Comparison of ENCODE assay signal across 30 cellular contexts in the genomic region with DNA sequence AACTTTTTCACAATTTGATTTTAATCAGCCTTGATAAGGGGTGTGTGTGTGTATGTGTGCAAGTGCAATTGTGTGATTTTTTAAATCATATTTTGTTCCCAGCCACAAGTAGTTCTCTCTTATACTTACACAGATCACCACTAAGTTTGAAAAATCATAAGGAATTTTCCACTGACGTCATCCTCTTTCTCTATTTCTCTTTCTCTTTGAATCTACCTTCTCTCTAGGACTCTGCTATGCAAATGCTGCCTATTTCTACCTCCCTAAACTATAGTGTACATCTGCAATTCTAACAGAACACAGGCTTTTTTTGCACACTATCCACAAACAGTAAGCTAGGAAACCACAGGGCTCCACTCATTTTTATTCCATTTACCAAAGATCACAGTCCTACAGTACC.
"Had no signal": no experiment of that assay in that cellular context is flagged by ENCODE, and none has a peak within 500 bp of the region (broad histone marks: within the 10 kb centered on the region; RNA-seq: fewer than 3 reads in every experiment).

No MANE protein-coding gene starts in this region.

- DNase-seq: dermis blood vessel endothelial cell; effector memory CD8-positive, alpha-beta T cell; erythroblast; esophagus squamous epithelium; foreskin melanocyte; glutamatergic neuron; heart right ventricle; hypothalamus; immature natural killer cell; islet precursor cell; kidney glomerular epithelial cell; left colon; left ventricle myocardium superior; lower lobe of right lung; natural killer cell; occipital lobe; ovary; posterior cingulate gyrus; psoas muscle; right cardiac atrium; spleen; stimulated activated CD4-positive, alpha-beta T cell treated with anti-CD3 and anti-CD28 coated beads, Interleukin-4, amount 100 ng/mL, for 4 hours; stimulated activated naive B cell treated with anti-CD40 and anti-IgM and Interleukin-4, amounts not matched to agents 10 μg/mL and 1 μg/mL and 100 μg/mL, for 72 hours; upper lobe of left lung had no signal

- H3K9me3 ChIP-seq: esophagus squamous epithelium, lower lobe of right lung, ovary, psoas muscle, thoracic aorta, tibial nerve, upper lobe of left lung had no signal

- H3K27me3 ChIP-seq: esophagus squamous epithelium, heart right ventricle, ovary, spleen, tibial nerve, upper lobe of left lung had no signal

- FAIRE-seq: endometrium, urothelium cell line had no signal

- H3K4me1 ChIP-seq: esophagus squamous epithelium, heart right ventricle, lower lobe of right lung, psoas muscle, spleen, tibial nerve, upper lobe of left lung had no signal

- H3K4me3 ChIP-seq: coronary artery, esophagus squamous epithelium, heart right ventricle, lower lobe of right lung, ovary, psoas muscle, skin epidermis, spleen, thoracic aorta, tibial nerve, upper lobe of left lung had no signal

- H3K36me3 ChIP-seq: esophagus squamous epithelium, heart right ventricle, lower lobe of right lung, ovary, spleen, thoracic aorta, tibial nerve, upper lobe of left lung had no signal

- ATAC-seq: effector memory CD8-positive, alpha-beta T cell; heart right ventricle; left colon; left ventricle myocardium superior; lower lobe of right lung; natural killer cell; psoas muscle; right cardiac atrium; stimulated activated naive B cell treated with anti-CD40 and anti-IgM and Interleukin-4, amounts not matched to agents 10 μg/mL and 1 μg/mL and 100 μg/mL, for 72 hours had no signal

- H3K27ac ChIP-seq: coronary artery, esophagus squamous epithelium, heart right ventricle, lower lobe of right lung, ovary, psoas muscle, skin epidermis, spleen, thoracic aorta, tibial nerve, upper lobe of left lung had no signal
